15 cellular contexts compared by ENCODE assay signal in genomic region chr15:86316216-86316615, GRCh38.
DNase-seq lines count a peak whose midpoint lies in the region; ATAC-seq and TF ChIP-seq lines count a peak whose summit lies in the region.
"Had no signal": no experiment of that assay in that cellular context is flagged by ENCODE, and none has a peak within 500 bp of the region (broad histone marks: within the 10 kb centered on the region; RNA-seq: fewer than 3 reads in every experiment).

No MANE protein-coding gene starts in this region.

- H3K4me1 ChIP-seq in GM23338 (ENCODE audit: insufficient read depth), result peaks cover 7% of the 10 kb centered on the region; the same call in 1 of the 2 replicates
- H3K4me1 ChIP-seq in esophagus muscularis mucosa, result peaks cover 0 to 16% (median 3%) of the 10 kb centered on the region in 4 donors
- H3K4me1 ChIP-seq in skeletal muscle tissue (ENCODE audit: control insufficient read depth in 3 of 3, insufficient read depth in 3 of 3, low read length in 3 of 3), result no peaks in the 10 kb centered on the region

- TF ChIP-seq CTCF in GM23338 (conservative IDR thresholded peaks at IDR 0.05; ENCODE audit: low read depth in 2 of 2) (no peak), esophagus muscularis mucosa (IDR thresholded peaks at IDR 0.05) (no peak), nephron progenitor cell (IDR thresholded peaks at IDR 0.05) (no peak)

- H3K27ac Mint-ChIP-seq in GM23338, result 0 out of 2 replicates have a peak overlapping the region, but pooled peaks have one; percentile 13
- H3K27ac Mint-ChIP-seq in nephron progenitor cell, result peak overlapping the region; percentile 17
- H3K27ac Mint-ChIP-seq: CD4-positive, CD25-positive, alpha-beta regulatory T cell had no signal

- H3K36me3 Mint-ChIP-seq in GM23338 (ENCODE audit: low read depth) (no peaks in the 10 kb centered on the region), nephron progenitor cell (ENCODE audit: low read depth) (no peaks in the 10 kb centered on the region)
- H3K36me3 Mint-ChIP-seq: CD4-positive, CD25-positive, alpha-beta regulatory T cell had no signal

- H3K4me3 Mint-ChIP-seq in GM23338, result no peak overlapping the region
- no peak overlapping the region for H3K4me3 Mint-ChIP-seq in nephron progenitor cell
- H3K4me3 Mint-ChIP-seq: CD4-positive, CD25-positive, alpha-beta regulatory T cell had no signal

- H3K27me3 ChIP-seq in GM23338 (ENCODE audit: insufficient read depth) (no peaks in the 10 kb centered on the region), esophagus muscularis mucosa (no peaks in the 10 kb centered on the region), skeletal muscle tissue (ENCODE audit: control insufficient read depth in 3 of 3, insufficient read depth in 3 of 3, low read length in 3 of 3) (no peaks in the 10 kb centered on the region)

- H3K4me3 ChIP-seq in GM23338 (no peak overlapping the region), esophagus muscularis mucosa (no peak overlapping the region), skeletal muscle tissue (ENCODE audit: low read length in 3 of 3) (no peak overlapping the region)
- H3K4me3 ChIP-seq: HAP-1 had no signal

- TF ChIP-seq EP300 in esophagus muscularis mucosa (IDR thresholded peaks at IDR 0.05), result no peak

- no peaks in the 10 kb centered on the region for H3K9me3 ChIP-seq in esophagus muscularis mucosa
- H3K9me3 ChIP-seq in skeletal muscle tissue (ENCODE audit: control insufficient read depth in 3 of 3, low read length in 3 of 3), result no peaks in the 10 kb centered on the region
- H3K9me3 ChIP-seq: HAP-1 had no signal

- H3K36me3 ChIP-seq in GM23338 (ENCODE audit: insufficient read depth) (no peaks in the 10 kb centered on the region), esophagus muscularis mucosa (no peaks in the 10 kb centered on the region), skeletal muscle tissue (ENCODE audit: control insufficient read depth in 3 of 3, insufficient read depth in 3 of 3, low read length in 3 of 3) (peaks cover 0 to 3% (median 0%) of the 10 kb centered on the region in 3 donors)
- H3K36me3 ChIP-seq: HAP-1 had no signal

- DNase-seq in GM23338 (ENCODE audit: low spot score) (no peak), esophagus muscularis mucosa (ENCODE audit: extremely low spot score) (no peak), nephron progenitor cell (no peak), AML-193 (lab: John Stamatoyannopoulos, UW) (no peak)
- no peak for DNase-seq in activated CD8-positive, alpha-beta memory T cell treated with anti-CD3 and anti-CD28 coated beads, Interleukin-2, amount 50 U/mL, for 4 hours
- no peak for DNase-seq in stimulated activated CD4-positive, alpha-beta T cell treated with anti-CD3 and anti-CD28 coated beads, Interleukin-1b, Interleukin-23, amount 100 ng/mL, for 48 hours
- DNase-seq: CD4-positive, CD25-positive, alpha-beta regulatory T cell; EL; NCI-H187 treated with DMSO at 0.1 percent for 48 hours; NCI-H446; NCI-H774; PC-3 had no signal

- no peak overlapping the region for H3K4me2 ChIP-seq in GM23338

- no peaks in the 10 kb centered on the region for H3K27me3 Mint-ChIP-seq in GM23338 (ENCODE audit: insufficient read depth, low read depth, poor library complexity)
- H3K27me3 Mint-ChIP-seq in nephron progenitor cell (ENCODE audit: low read depth, poor library complexity), result no peaks in the 10 kb centered on the region

- no peak for ATAC-seq in GM23338
- ATAC-seq: PC-3 had no signal

- H4K20me1 ChIP-seq in GM23338 (replicated peaks; ENCODE audit: insufficient read depth), result no peaks in the 10 kb centered on the region

- no peaks in the 10 kb centered on the region; the same call in 1 of the 2 replicates for H3K9me2 ChIP-seq in GM23338 (ENCODE audit: insufficient read depth)

- no peaks in the 10 kb centered on the region for H3K79me2 ChIP-seq in GM23338 (replicated peaks; ENCODE audit: insufficient read depth)

- H3K9me3 Mint-ChIP-seq in GM23338, result peaks cover 4% of the 10 kb centered on the region; the same call in 1 of the 3 replicates
- no peaks in the 10 kb centered on the region for H3K9me3 Mint-ChIP-seq in nephron progenitor cell

- no peak overlapping the region for H3K27ac ChIP-seq in GM23338 (ENCODE audit: low read depth)
- H3K27ac ChIP-seq in esophagus muscularis mucosa (replicated peaks in 1 of 4), result peak overlapping the region in 3 of 4 donors; percentile 55 to 60 (median 60)
- H3K27ac ChIP-seq in skeletal muscle tissue (ENCODE audit: low read depth, low read length), result peak overlapping the region; percentile 39
- H3K27ac ChIP-seq: RWPE1 had no signal

- H3F3A ChIP-seq in GM23338 (replicated peaks; ENCODE audit: low read depth), result no peaks in the 10 kb centered on the region

- intact Hi-C loops in esophagus muscularis mucosa (cut with DNase I), result no loop called here

- TF ChIP-seq POLR2A in esophagus muscularis mucosa (IDR thresholded peaks at IDR 0.05; ENCODE audit: low read depth), result no peak

- H3K4me1 Mint-ChIP-seq in GM23338 (peaks cover 7% of the 10 kb centered on the region), nephron progenitor cell (peaks cover 15% of the 10 kb centered on the region)

- H3K9ac ChIP-seq in skeletal muscle tissue (ENCODE audit: low read depth in 1 of 3, low read length in 3 of 3), result no peak overlapping the region

- H2AFZ ChIP-seq in GM23338, result no peak overlapping the region; the same call in 1 of the 2 replicates

- WGBS in esophagus muscularis mucosa, result 58% methylated on average over 8 of the region's 8 CpGs

TF ChIP-seq in GM23338, 12 proteins besides CTCF, POLR2A, EP300 and RAD21 (continues in another document):
- no peak for TF ChIP-seq EZH2phosphoT487 (IDR thresholded peaks at IDR 0.05; ENCODE audit: unreplicated experiment)
- no peak for TF ChIP-seq JUNB (IDR thresholded peaks at IDR 0.05; ENCODE audit: unreplicated experiment)
- no peak for TF ChIP-seq ZNF114 (CRISPR knock-in tag; IDR thresholded peaks at IDR 0.05)
- TF ChIP-seq ZNF331 (CRISPR knock-in tag; IDR thresholded peaks at IDR 0.05; ENCODE audit: low read depth), result no peak
- no peak for TF ChIP-seq REST (IDR thresholded peaks at IDR 0.05; ENCODE audit: unreplicated experiment)
- no peak for TF ChIP-seq CREB1 (CRISPR knock-in tag; IDR thresholded peaks at IDR 0.05; ENCODE audit: low read depth)
- no peak for TF ChIP-seq ETS1 (IDR thresholded peaks at IDR 0.05)
- TF ChIP-seq NANOG (IDR thresholded peaks at IDR 0.05; ENCODE audit: borderline replicate concordance), result no peak
